Comparison of ENCODE assay signal across 8 cellular contexts in the genomic region with DNA sequence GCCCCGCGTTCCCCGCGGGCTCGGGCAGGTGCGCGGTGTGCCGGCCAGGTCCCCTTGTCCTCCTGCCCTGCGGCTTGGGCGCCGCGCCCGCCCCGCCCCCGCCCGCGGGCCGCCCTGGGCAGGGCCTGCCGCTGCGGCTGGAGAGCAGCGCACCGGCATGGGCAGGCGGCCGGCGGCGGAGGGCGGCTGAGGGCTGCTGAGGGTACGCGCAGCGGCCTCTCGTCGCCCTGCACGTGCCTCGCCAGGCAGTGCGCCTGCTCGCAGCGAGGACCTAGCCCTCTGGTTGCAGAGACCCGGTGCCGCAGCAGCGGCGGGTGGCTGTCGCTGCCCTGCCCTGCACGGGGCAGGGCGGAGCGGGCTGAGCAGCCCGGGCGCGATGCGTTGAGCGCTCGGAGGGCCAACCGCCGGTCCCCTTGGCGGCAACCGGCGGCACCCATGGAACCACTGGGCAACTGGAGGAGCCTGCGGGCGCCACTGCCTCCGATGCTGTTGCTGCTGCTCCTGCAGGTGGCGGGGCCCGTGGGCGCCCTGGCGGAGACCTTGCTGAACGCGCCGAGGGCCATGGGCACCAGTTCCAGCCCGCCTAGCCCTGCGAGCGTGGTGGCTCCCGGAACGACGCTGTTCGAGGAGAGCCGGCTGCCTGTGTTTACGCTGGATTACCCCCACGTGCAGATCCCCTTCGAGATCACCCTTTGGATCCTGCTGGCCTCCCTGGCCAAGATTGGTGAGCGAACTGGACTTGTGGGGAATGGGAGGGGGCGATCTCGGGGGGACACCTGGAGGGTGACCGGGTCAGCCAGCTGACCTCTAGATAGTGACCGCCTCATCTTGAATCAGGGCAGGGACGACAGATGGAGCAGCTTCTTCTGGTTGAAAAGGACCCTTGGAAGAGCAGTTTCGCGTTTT. TPM values are rescaled to one million over a fixed set of nuclear protein-coding genes. Genes with fewer than 3 reads are reported as not detected.
DNase-seq lines count a peak whose midpoint lies in the region; ATAC-seq lines count a peak whose summit lies in the region.

TSS of gene SLC9A2 (plus strand) at position 140 of the 906 bp plus-strand sequence. CDS start at position 436, 296 bp downstream.

- peak within 1 kb of the TSS; percentile 66 to 96 (median 74) for H3K4me3 Mint-ChIP-seq in immature natural killer cell

- H3K9me3 Mint-ChIP-seq in immature natural killer cell: no peaks in the 10 kb centered on the region

- H3K4me1 Mint-ChIP-seq in immature natural killer cell: peaks cover 13 to 15% of the 10 kb centered on the region in 2 donors

- H3K27me3 Mint-ChIP-seq in immature natural killer cell (ENCODE audit: low read depth in 3 of 3): peaks cover 14 to 32% (median 22%) of the 10 kb centered on the region in 3 donors

- H3K36me3 Mint-ChIP-seq in immature natural killer cell: no peaks in the 10 kb centered on the region

- H3K27ac Mint-ChIP-seq in immature natural killer cell: peak within 1 kb of the TSS in 1 of 6 donors; percentile 53

- DNase-seq in EL (peak; percentile 2), NCI-H1105 (lab: John Stamatoyannopoulos, UW) (peak; percentile 33), astrocyte of the hippocampus (ENCODE audit: low read depth, low spot score) (peak; percentile 72), immature natural killer cell (no peak), sciatic nerve (ENCODE audit: low spot score) (no peak)
- peak; percentile 43 for DNase-seq in stimulated activated CD4-positive, alpha-beta T cell treated with anti-CD3 and anti-CD28 coated beads, Interleukin-15, amount 100 ng/mL, for 24 hours

- ATAC-seq in HG03460 (IDR thresholded peaks at IDR 0.05; ENCODE audit: unreplicated experiment) (no peak), sciatic nerve (no peak), GM19023 (IDR thresholded peaks at IDR 0.05; ENCODE audit: unreplicated experiment) (no peak)

- intact Hi-C loops in sciatic nerve (cut with DNase I): no loop called here

RNA-seq across cellular contexts. Expression of gene SLC9A2, which starts in this region (rescaled TPM):
- not detected for polyA plus RNA-seq in immature natural killer cell
- not detected for total RNA-seq in sciatic nerve

Comparison
In these comparisons a context has a peak if more than half of its experiments do, and no peak if none do; other contexts are left out.
1. DNase-seq: peak in EL (single experiment), NCI-H1105 (single experiment), astrocyte of the hippocampus (single experiment) and stimulated activated CD4-positive, alpha-beta T cell treated with anti-CD3 and anti-CD28 coated beads, Interleukin-15, amount 100 ng/mL, for 24 hours (single experiment); none in immature natural killer cell (0 of 3) and sciatic nerve (single experiment).